In the genomic region with DNA sequence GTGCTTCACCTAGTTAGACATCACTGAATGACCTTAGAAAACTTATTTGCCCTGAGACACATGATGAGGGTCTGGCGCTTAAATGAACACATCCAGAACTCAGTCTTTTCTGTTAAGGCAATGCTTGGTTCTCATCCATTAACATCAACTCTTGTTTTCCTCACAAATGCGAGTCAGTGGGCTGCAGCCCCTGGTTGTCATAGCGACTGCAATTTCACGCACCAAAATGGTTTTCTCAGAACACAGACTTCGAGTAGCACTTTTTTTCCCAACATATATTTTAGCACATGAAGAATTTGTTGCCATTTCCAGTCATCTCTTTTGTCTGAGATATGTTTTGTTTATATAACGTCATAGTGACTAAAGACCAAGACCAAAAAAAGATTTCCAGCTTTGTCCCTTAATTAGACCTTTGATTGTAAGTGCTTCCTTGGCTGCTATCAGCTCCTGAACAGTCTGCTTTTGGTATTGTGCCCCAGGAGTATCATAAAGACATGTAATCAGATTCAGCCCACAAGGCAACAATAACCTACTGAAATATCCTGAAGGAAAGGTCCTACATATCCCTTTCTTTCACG, we compare ENCODE assay signal across 17 cellular contexts.
DNase-seq lines count a peak whose midpoint lies in the region; ATAC-seq, FAIRE-seq and TF ChIP-seq lines count a peak whose summit lies in the region.
"Had no signal": no experiment of that assay in that cellular context is flagged by ENCODE, and none has a peak within 500 bp of the region (broad histone marks: within the 10 kb centered on the region; RNA-seq: fewer than 3 reads in every experiment).

No MANE protein-coding gene starts in this region.

- H3K36me3 ChIP-seq in HepG2 (replicated peaks in 1 of 2; ENCODE audit: control insufficient read depth in 1 of 2, insufficient read depth in 2 of 2, low read length in 2 of 2) = no peaks in the 10 kb centered on the region
- no peaks in the 10 kb centered on the region for H3K36me3 ChIP-seq in right lobe of liver
- H3K36me3 ChIP-seq: esophagus squamous epithelium, Peyer's patch had no signal

- FAIRE-seq in HepG2 (lab: Jason Lieb, UNC) = no peak

- in situ Hi-C loops in HepG2 (cut with HindIII; ENCODE audit: extremely low pct_ligation_motif_present, low pct_unique_long_range_greater_than_20kb) = no loop called here

- H3K9me3 Mint-ChIP-seq in glutamatergic neuron (ENCODE audit: unreplicated experiment) (no peaks in the 10 kb centered on the region), type B pancreatic cell (no peaks in the 10 kb centered on the region)
- H3K9me3 Mint-ChIP-seq: stimulated activated naive CD8-positive, alpha-beta T cell treated with anti-CD3 and anti-CD28 coated beads, Interleukin-15, Interleukin-2, amounts not matched to agents 100 ng/mL and 50 ng/mL, for 24 hours had no signal

- TF ChIP-seq EP300 in HepG2 (IDR thresholded peaks at IDR 0.05; ENCODE audit: low read depth in 2 of 2, low read length in 2 of 2) (no peak), HepG2 (CRISPR knock-in tag; IDR thresholded peaks at IDR 0.05; ENCODE audit: borderline replicate concordance) (no peak)

- H3K27ac Mint-ChIP-seq in glutamatergic neuron (ENCODE audit: unreplicated experiment) (peak overlapping the region; percentile 4), type B pancreatic cell (peak overlapping the region; percentile 16)
- H3K27ac Mint-ChIP-seq: activated naive CD8-positive, alpha-beta T cell; stimulated activated naive CD8-positive, alpha-beta T cell treated with anti-CD3 and anti-CD28 coated beads, Interleukin-15, Interleukin-2, amounts not matched to agents 100 ng/mL and 50 ng/mL, for 24 hours; T-helper 17 cell had no signal

- no peak overlapping the region for H3K9ac ChIP-seq in HepG2 (ENCODE audit: insufficient read depth, low read depth, low read length)

- peaks cover 39% of the 10 kb centered on the region for H3K4me1 Mint-ChIP-seq in glutamatergic neuron (ENCODE audit: low read depth, unreplicated experiment)
- H3K4me1 Mint-ChIP-seq in type B pancreatic cell (ENCODE audit: unreplicated experiment) = peaks cover 16% of the 10 kb centered on the region
- H3K4me1 Mint-ChIP-seq: T-helper 17 cell had no signal

- ATAC-seq in HepG2 (no peak), right lobe of liver (no peak), left ventricle myocardium superior (no peak), sciatic nerve (no peak)
- ATAC-seq: T-helper 17 cell had no signal

- H3K4me3 ChIP-seq in HepG2 (replicated peaks in 1 of 3; ENCODE audit: insufficient read depth in 1 of 3, low read depth in 2 of 3, low read length in 3 of 3) = no peak overlapping the region
- no peak overlapping the region for H3K4me3 ChIP-seq in right lobe of liver
- H3K4me3 ChIP-seq: esophagus squamous epithelium, Peyer's patch, smooth muscle cell had no signal

- TF ChIP-seq RAD21 in HepG2 (CRISPR knock-in tag; IDR thresholded peaks at IDR 0.05) = no peak

- H3K79me2 ChIP-seq in HepG2 (ENCODE audit: insufficient read depth, low read length) = no peaks in the 10 kb centered on the region

- CTCF ChIA-PET in HepG2 (lab: Yijun Ruan, JAX; ENCODE audit: low intra/inter-chr PET ratio, low total read pairs) = no interaction called here

- H3K36me3 Mint-ChIP-seq in glutamatergic neuron (ENCODE audit: unreplicated experiment) (no peaks in the 10 kb centered on the region), type B pancreatic cell (no peaks in the 10 kb centered on the region)
- H3K36me3 Mint-ChIP-seq: activated naive CD8-positive, alpha-beta T cell had no signal

- no peaks in the 10 kb centered on the region for H4K20me1 ChIP-seq in HepG2 (ENCODE audit: insufficient read depth, low read length)

- H3K27ac ChIP-seq in HepG2 (ENCODE audit: extremely low read length, insufficient read depth, low read length) = no peak overlapping the region
- H3K27ac ChIP-seq in right lobe of liver = no peak overlapping the region
- H3K27ac ChIP-seq: Peyer's patch had no signal

- H3K4me1 ChIP-seq in HepG2 (ENCODE audit: insufficient read depth, low read length) = no peaks in the 10 kb centered on the region
- no peaks in the 10 kb centered on the region for H3K4me1 ChIP-seq in right lobe of liver

- no peak overlapping the region for H3K4me3 Mint-ChIP-seq in glutamatergic neuron (ENCODE audit: unreplicated experiment)
- peak overlapping the region; percentile 39 for H3K4me3 Mint-ChIP-seq in type B pancreatic cell
- H3K4me3 Mint-ChIP-seq: activated naive CD8-positive, alpha-beta T cell; stimulated activated naive CD8-positive, alpha-beta T cell treated with anti-CD3 and anti-CD28 coated beads, Interleukin-15, Interleukin-2, amounts not matched to agents 100 ng/mL and 50 ng/mL, for 24 hours; T-helper 17 cell had no signal

- intact Hi-C loops in HepG2 (cut with micrococcal nuclease; ENCODE audit: unreplicated experiment) (no loop called here), right lobe of liver (cut with DNase I) (no loop called here), left ventricle myocardium superior (cut with micrococcal nuclease) (no loop called here), sciatic nerve (cut with DNase I) (no loop called here)

- no TSS peak for BruUV-seq in HepG2 (replicated peaks; lab: Mats Ljungman, UMichigan)

- 18% methylated on average over 7 of the region's 7 CpGs for WGBS in HepG2 (ENCODE audit: low lambda C conversion rate)
- 44% methylated on average over 7 of the region's 7 CpGs for WGBS in right lobe of liver (ENCODE audit: insufficient coverage, low coverage, low lambda C conversion rate, missing lambda C conversion rate)

- H3K9me3 ChIP-seq in HepG2 (ENCODE audit: low read length) = no peaks in the 10 kb centered on the region
- no peaks in the 10 kb centered on the region for H3K9me3 ChIP-seq in right lobe of liver
- H3K9me3 ChIP-seq: esophagus squamous epithelium, Peyer's patch had no signal

- DNase-seq in HepG2 (ENCODE audit: low spot score) = no peak
- no peak for DNase-seq in right lobe of liver
- DNase-seq in astrocyte of the hippocampus (ENCODE audit: low read depth, low spot score) = peak; percentile 44
- DNase-seq in glutamatergic neuron = no peak
- DNase-seq in type B pancreatic cell (ENCODE audit: extremely low spot score, unreplicated experiment) = no peak
- no peak for DNase-seq in left ventricle myocardium superior
- DNase-seq in SKM-1 (lab: John Stamatoyannopoulos, UW; ENCODE audit: unreplicated experiment) = no peak
- DNase-seq in sciatic nerve (ENCODE audit: low spot score) = no peak
- DNase-seq: activated CD4-positive, alpha-beta T cell treated with anti-CD3 and anti-CD28 coated beads for 1 hour; esophagus squamous epithelium; GF-D8; NCI-H446; Peyer's patch; T-helper 17 cell had no signal

- H3K4me2 ChIP-seq in HepG2 (ENCODE audit: low read depth, low read length) = no peak overlapping the region
- H3K4me2 ChIP-seq: smooth muscle cell had no signal

- no peaks in the 10 kb centered on the region; a peak in 1 of 5 replicates for H3K27me3 ChIP-seq in HepG2 (ENCODE audit: control insufficient read depth in 1 of 2, insufficient read depth in 2 of 2, low read length in 2 of 2)
- no peaks in the 10 kb centered on the region for H3K27me3 ChIP-seq in right lobe of liver
- H3K27me3 ChIP-seq: esophagus squamous epithelium, Peyer's patch had no signal

- TF ChIP-seq POLR2A in HepG2 (IDR thresholded peaks at IDR 0.05; ENCODE audit: insufficient read depth in 1 of 2, low read depth in 2 of 2, low read length in 2 of 2) (no peak), right lobe of liver (IDR thresholded peaks at IDR 0.05) (no peak)

- no peak for TF ChIP-seq CTCF in HepG2 (CRISPR knock-in tag; IDR thresholded peaks at IDR 0.05)
- no peak for TF ChIP-seq CTCF in right lobe of liver (IDR thresholded peaks at IDR 0.05)
- TF ChIP-seq CTCF in glutamatergic neuron (IDR thresholded peaks at IDR 0.05; ENCODE audit: partially characterized antibody, unreplicated experiment) = no peak
- no peak for TF ChIP-seq CTCF in type B pancreatic cell (conservative IDR thresholded peaks at IDR 0.05)

- H2AFZ ChIP-seq in HepG2 (ENCODE audit: low read length) = no peak overlapping the region

- H3K27me3 Mint-ChIP-seq in glutamatergic neuron (ENCODE audit: unreplicated experiment) (no peaks in the 10 kb centered on the region), type B pancreatic cell (peaks cover 7% of the 10 kb centered on the region)

- POLR2A ChIA-PET in HepG2 (lab: Yijun Ruan, JAX) = no interaction called here

TF ChIP-seq in HepG2, 621 proteins besides CTCF, POLR2A, EP300 and RAD21:
- TF ChIP-seq ZNF709 (CRISPR knock-in tag; IDR thresholded peaks at IDR 0.05) (no peak), MATR3 (CRISPR knock-in tag; IDR thresholded peaks at IDR 0.05) (no peak), ZNF17 (CRISPR knock-in tag; IDR thresholded peaks at IDR 0.05) (no peak), ZNF451 (CRISPR knock-in tag; IDR thresholded peaks at IDR 0.05) (no peak), TAF15 (IDR thresholded peaks at IDR 0.05; ENCODE audit: low read depth, low read length, poor library complexity, severe bottlenecking) (no peak), SETDB1 (CRISPR knock-in tag; IDR thresholded peaks at IDR 0.05; ENCODE audit: borderline replicate concordance) (no peak), MTA1 (CRISPR knock-in tag; IDR thresholded peaks at IDR 0.05; ENCODE audit: borderline replicate concordance) (no peak), RFX1 (IDR thresholded peaks at IDR 0.05) (peak; percentile 32; the same call in 1 of the 2 replicates)
